In genomic region chr1:3612123-3612522, GRCh38 we compare ENCODE assay signal across 9 cellular contexts. TPM values are rescaled to one million over a fixed set of nuclear protein-coding genes. Genes with fewer than 3 reads are reported as not detected.
DNase-seq lines count a peak whose midpoint lies in the region; ATAC-seq and TF ChIP-seq lines count a peak whose summit lies in the region.
"Had no signal": no experiment of that assay in that cellular context is flagged by ENCODE, and none has a peak within 500 bp of the region (broad histone marks: within the 10 kb centered on the region; RNA-seq: fewer than 3 reads in every experiment).

No MANE protein-coding gene starts in this region.

- H3K27ac ChIP-seq in suprapubic skin = no peak overlapping the region

- WGBS in suprapubic skin = 67% methylated on average over 4 of the region's 7 CpGs

- peaks cover 10% of the 10 kb centered on the region for H3K27me3 Mint-ChIP-seq in activated naive CD4-positive, alpha-beta T cell treated with anti-CD3 and anti-CD28 coated beads for 36 hours (ENCODE audit: low read depth)
- H3K27me3 Mint-ChIP-seq in T-helper 17 cell = peaks cover 45% of the 10 kb centered on the region

- peaks cover 23% of the 10 kb centered on the region for H3K4me1 ChIP-seq in suprapubic skin

- intact Hi-C loops in activated naive CD4-positive, alpha-beta T cell treated with anti-CD3 and anti-CD28 coated beads for 36 hours (cut with micrococcal nuclease) = no loop called here

- H3K9me3 ChIP-seq in T-helper 17 cell (ENCODE audit: control insufficient read depth, low read length, poor library complexity, severe bottlenecking) (no peaks in the 10 kb centered on the region), iPS-18c (ENCODE audit: control insufficient read depth, insufficient read depth, low read length) (no peaks in the 10 kb centered on the region), suprapubic skin (no peaks in the 10 kb centered on the region)

- CTCF ChIA-PET in activated naive CD4-positive, alpha-beta T cell treated with anti-CD3 and anti-CD28 coated beads for 36 hours (lab: Charles Lee) = no interaction called here

- peak overlapping the region; percentile 4 for H3K4me3 ChIP-seq in iPS-18c (ENCODE audit: insufficient read depth, low read depth, low read length)
- H3K4me3 ChIP-seq in suprapubic skin = peak overlapping the region; percentile 50

- no peak for TF ChIP-seq POLR2A in suprapubic skin (IDR thresholded peaks at IDR 0.05)

- peaks cover 33% of the 10 kb centered on the region for H3K27me3 ChIP-seq in suprapubic skin

- DNase-seq in activated naive CD4-positive, alpha-beta T cell treated with anti-CD3 and anti-CD28 coated beads for 36 hours = no peak
- DNase-seq in activated naive CD4-positive, alpha-beta T cell treated with Interleukin-2 at 50 U/mL for 16 hours = no peak
- no peak for DNase-seq in T-helper 17 cell
- DNase-seq in suprapubic skin (ENCODE audit: low spot score in 2 of 2) = no peak
- no peak for DNase-seq in germinal center (ENCODE audit: low spot score)
- no peak for DNase-seq in amygdala (lab: John Stamatoyannopoulos, UW)
- DNase-seq in NOMO-1 treated with dmso at 0.1 percent for 144 hours (lab: John Stamatoyannopoulos, UW; ENCODE audit: unreplicated experiment) = no peak

- TF ChIP-seq EP300 in suprapubic skin (IDR thresholded peaks at IDR 0.05) = no peak

- no peaks in the 10 kb centered on the region for H3K9me3 Mint-ChIP-seq in activated naive CD4-positive, alpha-beta T cell treated with anti-CD3 and anti-CD28 coated beads for 36 hours

- peaks cover 10% of the 10 kb centered on the region for H3K4me1 Mint-ChIP-seq in activated naive CD4-positive, alpha-beta T cell treated with anti-CD3 and anti-CD28 coated beads for 36 hours (ENCODE audit: low read depth)
- peaks cover 10% of the 10 kb centered on the region for H3K4me1 Mint-ChIP-seq in T-helper 17 cell

- H3K27ac Mint-ChIP-seq in activated naive CD4-positive, alpha-beta T cell treated with anti-CD3 and anti-CD28 coated beads for 36 hours = no peak overlapping the region
- H3K27ac Mint-ChIP-seq in T-helper 17 cell = no peak overlapping the region

- no peaks in the 10 kb centered on the region for H3K36me3 Mint-ChIP-seq in activated naive CD4-positive, alpha-beta T cell treated with anti-CD3 and anti-CD28 coated beads for 36 hours (ENCODE audit: low read depth)
- no peaks in the 10 kb centered on the region for H3K36me3 Mint-ChIP-seq in T-helper 17 cell (ENCODE audit: low read depth)

- H3K4me3 Mint-ChIP-seq in activated naive CD4-positive, alpha-beta T cell treated with anti-CD3 and anti-CD28 coated beads for 36 hours = peak overlapping the region; percentile 66
- peak overlapping the region; percentile 83 for H3K4me3 Mint-ChIP-seq in T-helper 17 cell

- no peak for TF ChIP-seq CTCF in suprapubic skin (IDR thresholded peaks at IDR 0.05)

- no peaks in the 10 kb centered on the region for H3K36me3 ChIP-seq in suprapubic skin

- no peak for ATAC-seq in T-helper 17 cell

RNA-seq across cellular contexts. Expression of gene MEGF6, which starts 0.8 kb away (rescaled TPM):
- 1 to 10 TPM; 5.8 to 5.9 TPM for total RNA-seq in activated naive CD4-positive, alpha-beta T cell treated with anti-CD3 and anti-CD28 coated beads for 36 hours
- total RNA-seq in T-helper 17 cell = 10 to 100 TPM; 63.1 to 63.8 TPM
- 100 to 1,000 TPM in 1 of 4 donors, 10 to 100 TPM in 3; 66.7 to 120 (median 74.5) TPM for total RNA-seq in suprapubic skin

RNA-seq across cellular contexts. Expression of gene TPRG1L, which starts 12.7 kb away (rescaled TPM):
- total RNA-seq in activated naive CD4-positive, alpha-beta T cell treated with anti-CD3 and anti-CD28 coated beads for 36 hours = 1 to 10 TPM; 6.8 TPM
- total RNA-seq in T-helper 17 cell = 10 to 100 TPM; 30.3 to 34.9 TPM
- total RNA-seq in suprapubic skin = 10 to 100 TPM; 36.9 to 52.6 (median 44.8) TPM

RNA-seq across cellular contexts. Expression of gene WRAP73, which starts 37.8 kb away (rescaled TPM):
- total RNA-seq in activated naive CD4-positive, alpha-beta T cell treated with anti-CD3 and anti-CD28 coated beads for 36 hours = 10 to 100 TPM; 32.4 to 35.4 TPM
- total RNA-seq in T-helper 17 cell (10 to 100 TPM; 24.8 to 25.9 TPM), suprapubic skin (10 to 100 TPM; 16.4 to 33.7 (median 19.6) TPM)

RNA-seq across cellular contexts. Expression of gene TP73, which starts 40.2 kb away (rescaled TPM):
- under 1 TPM; 0.20 to 0.43 TPM for total RNA-seq in activated naive CD4-positive, alpha-beta T cell treated with anti-CD3 and anti-CD28 coated beads for 36 hours
- total RNA-seq in T-helper 17 cell = under 1 TPM in 1 of 2 donors, not detected in 1; 0.31 TPM
- 10 to 100 TPM in 3 of 4 donors, 1 to 10 TPM in 1; 8.8 to 24.7 (median 16.9) TPM for total RNA-seq in suprapubic skin
- total RNA-seq: posterior vena cava had no signal

Comparison
In these comparisons a context has a peak if more than half of its experiments do, and no peak if none do; other contexts are left out.
1. RNA of gene MEGF6, which starts 0.8 kb away (total RNA-seq): 66.7 to 120 TPM in suprapubic skin and 63.1 to 63.8 TPM in T-helper 17 cell; 5.8 to 5.9 TPM in activated naive CD4-positive, alpha-beta T cell treated with anti-CD3 and anti-CD28 coated beads for 36 hours; every median in the first group is over 4 times any median in the second.